12 cellular contexts compared by ENCODE assay signal in the genomic region with DNA sequence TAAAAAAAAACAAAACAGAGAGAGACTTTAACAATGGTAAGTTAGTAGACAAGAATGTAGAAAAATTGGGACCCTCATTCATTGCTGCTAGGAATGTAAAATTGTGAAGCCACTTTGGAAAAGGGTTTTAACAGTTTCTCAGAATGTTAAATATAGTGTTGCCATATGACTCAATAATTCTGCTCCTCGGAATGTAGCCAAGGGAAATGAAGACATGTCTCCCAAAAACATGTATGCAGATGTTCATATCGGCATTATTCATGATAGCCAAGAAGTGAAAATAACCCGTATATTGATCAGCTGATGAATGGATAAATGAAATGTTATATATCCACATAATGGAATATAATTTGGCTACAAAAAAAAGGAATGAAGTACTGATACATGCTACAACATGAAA.
DNase-seq lines count a peak whose midpoint lies in the region; ATAC-seq and TF ChIP-seq lines count a peak whose summit lies in the region.
"Had no signal": no experiment of that assay in that cellular context is flagged by ENCODE, and none has a peak within 500 bp of the region (broad histone marks: within the 10 kb centered on the region; RNA-seq: fewer than 3 reads in every experiment).

No MANE protein-coding gene starts in this region.

- intact Hi-C loops in heart right ventricle (cut with DNase I) (loop anchor here in 1 of 10 donors (2.0 to 10.0 kb wide), 2 partner anchors 132 to 186 kb away; partner anchors contain the start of gene DAAM1), Right ventricle myocardium superior (cut with DNase I) (no loop called here)

- H3K9ac ChIP-seq in mucosa of rectum (ENCODE audit: low read depth in 1 of 2, low read length in 2 of 2): no peak overlapping the region

- ATAC-seq in heart right ventricle: peak in 3 of 8 donors; percentile 13 to 19 (median 18)
- ATAC-seq in Right ventricle myocardium superior (ENCODE audit: poor library complexity): no peak
- ATAC-seq in upper lobe of left lung (ENCODE audit: low FRiP score in 2 of 2): no peak
- ATAC-seq in GM19023 (IDR thresholded peaks at IDR 0.05; ENCODE audit: unreplicated experiment): no peak
- ATAC-seq: naive thymus-derived CD4-positive, alpha-beta T cell; stimulated activated naive B cell treated with anti-CD40 and anti-IgM and Interleukin-4, amounts not matched to agents 10 μg/mL and 1 μg/mL and 100 μg/mL, for 72 hours had no signal

- H3K4me1 ChIP-seq in heart right ventricle (peaks cover 10 to 76% (median 60%) of the 10 kb centered on the region in 9 donors), mucosa of rectum (ENCODE audit: control insufficient read depth in 2 of 2, insufficient read depth in 2 of 2, low read length in 2 of 2) (no peaks in the 10 kb centered on the region), upper lobe of left lung (peaks cover 19 to 41% (median 24%) of the 10 kb centered on the region in 4 donors)

- no peak for DNase-seq in heart right ventricle
- no peak for DNase-seq in Right ventricle myocardium superior
- DNase-seq in upper lobe of left lung: no peak
- DNase-seq in activated CD4-positive, alpha-beta T cell treated with anti-CD3 and anti-CD28 coated beads for 1 hour: no peak
- no peak for DNase-seq in medulla oblongata (ENCODE audit: extremely low spot score)
- DNase-seq: activated effector memory CD4-positive, alpha-beta T cell treated with Interleukin-2 at 50 U/mL for 16 hours; naive thymus-derived CD4-positive, alpha-beta T cell; NCI-H524; stimulated activated naive B cell treated with anti-CD40 and anti-IgM and Interleukin-4, amounts not matched to agents 10 μg/mL and 1 μg/mL and 100 μg/mL, for 72 hours had no signal

- H3K36me3 ChIP-seq in heart right ventricle: peaks cover 0 to 32% (median under 1%) of the 10 kb centered on the region in 9 donors
- peaks cover 3 to 5% of the 10 kb centered on the region in 2 donors for H3K36me3 ChIP-seq in mucosa of rectum (ENCODE audit: control insufficient read depth in 2 of 2, insufficient read depth in 2 of 2, low read length in 2 of 2)
- peaks cover 0 to 25% (median 2%) of the 10 kb centered on the region in 4 donors for H3K36me3 ChIP-seq in upper lobe of left lung

- H3K27ac ChIP-seq in heart right ventricle (peak overlapping the region; percentile 26 to 87 (median 76)), cingulate gyrus (ENCODE audit: low read depth, low read length) (peak overlapping the region; percentile 86), mucosa of rectum (ENCODE audit: low read depth in 2 of 2, low read length in 2 of 2) (peak overlapping the region; percentile 7 to 76), upper lobe of left lung (peak overlapping the region in 3 of 4 donors; percentile 9 to 52 (median 35))

- H3K27me3 ChIP-seq in heart right ventricle (no peaks in the 10 kb centered on the region), mucosa of rectum (ENCODE audit: control insufficient read depth in 2 of 2, insufficient read depth in 2 of 2, low read length in 2 of 2) (no peaks in the 10 kb centered on the region), upper lobe of left lung (no peaks in the 10 kb centered on the region)

- peak overlapping the region in 1 of 10 donors; percentile 3 for H3K4me3 ChIP-seq in heart right ventricle
- no peak overlapping the region for H3K4me3 ChIP-seq in mucosa of rectum (ENCODE audit: low read length in 2 of 2)
- no peak overlapping the region for H3K4me3 ChIP-seq in upper lobe of left lung

- no peak for TF ChIP-seq POLR2A in upper lobe of left lung (IDR thresholded peaks at IDR 0.05)

- H3K9me3 ChIP-seq in heart right ventricle (no peaks in the 10 kb centered on the region), mucosa of rectum (ENCODE audit: control insufficient read depth in 2 of 2, low read length in 2 of 2) (no peaks in the 10 kb centered on the region), upper lobe of left lung (no peaks in the 10 kb centered on the region)

- TF ChIP-seq CTCF in heart right ventricle (IDR thresholded peaks at IDR 0.05): no peak
- no peak for TF ChIP-seq CTCF in upper lobe of left lung (IDR thresholded peaks at IDR 0.05)

- WGBS in heart right ventricle, 2 donors: 8 to 12% methylated on average over 3 of the region's 3 CpGs
- WGBS in upper lobe of left lung, 2 donors: 60 to 63% methylated on average over 3 of the region's 3 CpGs

- TF ChIP-seq EP300 in upper lobe of left lung (IDR thresholded peaks at IDR 0.05): no peak

Comparison
In these comparisons a context has a peak if more than half of its experiments do, and no peak if none do; other contexts are left out.
1. H3K27ac ChIP-seq: peak in every context shown above with its lines; median percentile 86 in cingulate gyrus; 76 in heart right ventricle; 42 in mucosa of rectum; 35 in upper lobe of left lung.